ENCODE assay signal across 14 cellular contexts in the genomic region with DNA sequence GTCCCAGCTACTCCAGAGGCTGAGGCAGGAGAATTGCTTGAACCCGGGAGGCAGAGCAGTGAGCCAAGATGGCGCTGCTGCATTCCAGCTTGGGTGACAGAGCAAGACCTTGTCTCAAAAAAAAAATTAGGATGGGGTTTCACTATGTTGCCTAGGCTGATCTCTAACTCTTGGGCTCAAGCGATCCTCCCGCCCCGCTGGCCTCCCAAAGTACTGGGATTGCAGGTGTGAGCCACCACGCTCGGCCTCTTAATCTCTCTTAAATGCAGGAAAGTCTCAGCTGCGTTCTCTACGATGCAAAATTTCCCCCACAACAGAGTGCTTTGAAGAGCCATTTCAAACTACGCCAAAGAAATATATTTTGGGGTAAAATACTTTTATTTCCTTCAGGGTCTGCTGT. TPM values are rescaled to one million over a fixed set of nuclear protein-coding genes. Genes with fewer than 3 reads are reported as not detected.
DNase-seq lines count a peak whose midpoint lies in the region; ATAC-seq and TF ChIP-seq lines count a peak whose summit lies in the region.
"Had no signal": no experiment of that assay in that cellular context is flagged by ENCODE, and none has a peak within 500 bp of the region (broad histone marks: within the 10 kb centered on the region; RNA-seq: fewer than 3 reads in every experiment).

No MANE protein-coding gene starts in this region.

- TF ChIP-seq CTCF in body of pancreas (IDR thresholded peaks at IDR 0.05) = no peak
- TF ChIP-seq CTCF in nephron (IDR thresholded peaks at IDR 0.05; ENCODE audit: unreplicated experiment in 3 of 3) = no peak
- TF ChIP-seq CTCF in progenitor cell of endocrine pancreas (IDR thresholded peaks at IDR 0.05; ENCODE audit: unreplicated experiment) = no peak
- TF ChIP-seq CTCF in MCF 10A (IDR thresholded peaks at IDR 0.05; ENCODE audit: unreplicated experiment) = no peak

- H3K4me1 ChIP-seq in body of pancreas = peaks cover 30% of the 10 kb centered on the region
- H3K4me1 ChIP-seq: A549, BE2C had no signal

- DNase-seq in body of pancreas (no peak), progenitor cell of endocrine pancreas (ENCODE audit: low spot score, unreplicated experiment) (no peak), MCF 10A (ENCODE audit: unreplicated experiment) (no peak), DMS 273 (lab: John Stamatoyannopoulos, UW; ENCODE audit: unreplicated experiment) (no peak)
- DNase-seq: BE2C; CD4-positive, alpha-beta memory T cell; DND-41; GDM1 had no signal

- H3K4me1 Mint-ChIP-seq in nephron (peaks cover 12% of the 10 kb centered on the region), progenitor cell of endocrine pancreas (ENCODE audit: low read depth) (peaks cover 27% of the 10 kb centered on the region), MCF 10A (ENCODE audit: insufficient read depth, unreplicated experiment) (no peaks in the 10 kb centered on the region)
- H3K4me1 Mint-ChIP-seq: CD4-positive, alpha-beta memory T cell; IgD-negative memory B cell had no signal

- peak overlapping the region in 3 of 4 donors; percentile 74 to 90 (median 79) for H3K27ac ChIP-seq in body of pancreas
- H3K27ac ChIP-seq: A549, C4-2B had no signal

- no peak for TF ChIP-seq POLR2A in body of pancreas (IDR thresholded peaks at IDR 0.05)

- H3K36me3 Mint-ChIP-seq in nephron (ENCODE audit: low read depth) (no peaks in the 10 kb centered on the region), progenitor cell of endocrine pancreas (ENCODE audit: insufficient read depth) (no peaks in the 10 kb centered on the region), MCF 10A (ENCODE audit: insufficient read depth, unreplicated experiment) (no peaks in the 10 kb centered on the region)
- H3K36me3 Mint-ChIP-seq: CD4-positive, alpha-beta memory T cell; IgD-negative memory B cell had no signal

- CTCF ChIA-PET in MCF 10A (lab: Yijun Ruan, JAX) = no interaction called here

- no TSS peak for BruUV-seq in MCF 10A (replicated peaks; lab: Mats Ljungman, UMichigan)

- no peaks in the 10 kb centered on the region for H3K27me3 Mint-ChIP-seq in nephron (ENCODE audit: low read depth)
- no peaks in the 10 kb centered on the region for H3K27me3 Mint-ChIP-seq in progenitor cell of endocrine pancreas
- no peaks in the 10 kb centered on the region for H3K27me3 Mint-ChIP-seq in MCF 10A (ENCODE audit: insufficient read depth, unreplicated experiment)

- POLR2A ChIA-PET in MCF 10A (lab: Yijun Ruan, JAX) = no interaction called here

- H3K27ac Mint-ChIP-seq in nephron = peak overlapping the region; percentile 82 to 96 (median 92)
- peak overlapping the region; percentile 94 for H3K27ac Mint-ChIP-seq in progenitor cell of endocrine pancreas
- H3K27ac Mint-ChIP-seq in MCF 10A (ENCODE audit: low read depth, unreplicated experiment) = no peak overlapping the region
- H3K27ac Mint-ChIP-seq: IgD-negative memory B cell had no signal

- no peaks in the 10 kb centered on the region for H3K36me3 ChIP-seq in body of pancreas (replicated peaks in 1 of 2; ENCODE audit: insufficient read depth in 1 of 2, low read depth in 2 of 2)
- H3K36me3 ChIP-seq: BE2C had no signal

- WGBS in body of pancreas, 2 donors = 96 to 97% methylated on average over 10 of the region's 10 CpGs

- H3K9me3 ChIP-seq in body of pancreas = no peaks in the 10 kb centered on the region
- H3K9me3 ChIP-seq: A549, BE2C had no signal

- no peak overlapping the region for H3K4me3 ChIP-seq in body of pancreas
- H3K4me3 ChIP-seq: A549 had no signal

- intact Hi-C loops in body of pancreas (cut with DNase I) = loop anchor here (5.0 kb wide), 1 partner anchor 106 kb away; no protein-coding TSS in a partner anchor
- intact Hi-C loops in MCF 10A (cut with micrococcal nuclease) = no loop called here

- H3K4me3 Mint-ChIP-seq in nephron (no peak overlapping the region), progenitor cell of endocrine pancreas (ENCODE audit: low read depth) (no peak overlapping the region), MCF 10A (ENCODE audit: unreplicated experiment) (no peak overlapping the region)
- H3K4me3 Mint-ChIP-seq: CD4-positive, alpha-beta memory T cell; IgD-negative memory B cell had no signal

- ATAC-seq in body of pancreas = no peak
- ATAC-seq in HG02798 (IDR thresholded peaks at IDR 0.05; ENCODE audit: poor library complexity, unreplicated experiment) = no peak
- ATAC-seq: HCT116 had no signal

- no peaks in the 10 kb centered on the region for H3K27me3 ChIP-seq in body of pancreas
- H3K27me3 ChIP-seq: BE2C had no signal

- H3K9me3 Mint-ChIP-seq in nephron (no peaks in the 10 kb centered on the region), progenitor cell of endocrine pancreas (ENCODE audit: low read depth) (no peaks in the 10 kb centered on the region), MCF 10A (ENCODE audit: unreplicated experiment) (no peaks in the 10 kb centered on the region)
- H3K9me3 Mint-ChIP-seq: CD4-positive, alpha-beta memory T cell; IgD-negative memory B cell had no signal

RNA-seq across cellular contexts. Expression of gene WDR59, which starts 5.9 kb away (rescaled TPM):
- 10 to 100 TPM; 29.6 to 59.3 TPM for total RNA-seq in body of pancreas
- total RNA-seq in progenitor cell of endocrine pancreas = 150 and 154 TPM in 2 replicates
- total RNA-seq in MCF 10A (2022) = 53.8 and 56.1 TPM in 2 replicates

RNA-seq across cellular contexts. Expression of gene ZNRF1, which starts 8.0 kb away (rescaled TPM):
- total RNA-seq in body of pancreas (10 to 100 TPM in 1 of 2 donors, 1 to 10 TPM in 1; 9.3 to 21.4 TPM), progenitor cell of endocrine pancreas (66.1 and 71.6 TPM in 2 replicates), MCF 10A (2022) (8.3 and 10.5 TPM in 2 replicates)
